In the genomic region with DNA sequence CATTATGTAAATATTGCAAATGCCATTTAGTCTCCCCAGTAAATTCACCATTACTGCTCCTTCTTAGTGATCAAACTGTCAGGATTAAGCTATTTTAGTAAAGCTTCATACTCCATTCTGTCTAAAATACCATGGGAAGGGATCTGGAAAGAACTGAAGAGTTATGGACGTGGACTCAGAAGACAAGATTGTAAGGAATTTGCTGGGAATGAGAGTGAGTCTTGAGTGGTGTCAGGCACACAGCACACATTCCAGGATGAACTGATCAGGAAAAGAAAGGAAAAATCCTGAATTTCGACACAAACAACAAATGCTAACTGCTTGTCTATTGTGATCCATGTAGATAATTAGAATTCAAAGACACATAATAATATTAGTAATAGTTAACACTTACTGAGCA, we compare ENCODE assay signal across 22 cellular contexts.
DNase-seq lines count a peak whose midpoint lies in the region; ATAC-seq and TF ChIP-seq lines count a peak whose summit lies in the region.
"Had no signal": no experiment of that assay in that cellular context is flagged by ENCODE, and none has a peak within 500 bp of the region (broad histone marks: within the 10 kb centered on the region; RNA-seq: fewer than 3 reads in every experiment).

No MANE protein-coding gene starts in this region.

- no peaks in the 10 kb centered on the region for H3K9me3 ChIP-seq in mesodermal cell (ENCODE audit: control insufficient read depth, low read length)
- H3K9me3 ChIP-seq: lower lobe of right lung had no signal

- H3K36me3 ChIP-seq in mesodermal cell (ENCODE audit: control insufficient read depth, insufficient read depth, low read length): no peaks in the 10 kb centered on the region
- H3K36me3 ChIP-seq: lower lobe of right lung had no signal

- DNase-seq in A172 (ENCODE audit: low spot score): peak; percentile 7
- DNase-seq in LHCN-M2 (ENCODE audit: low read depth): peak; percentile 70
- peak; percentile 1 for DNase-seq in fibroblast of mammary gland (ENCODE audit: low read depth)
- no peak for DNase-seq in midbrain (lab: John Stamatoyannopoulos, UW)
- no peak for DNase-seq in NCI-H510A (lab: John Stamatoyannopoulos, UW)
- DNase-seq: 8988T; activated CD4-positive, alpha-beta T cell treated with anti-CD3 and anti-CD28 coated beads, Interleukin-2, amount 50 U/mL, for 1 hour; activated naive CD4-positive, alpha-beta T cell treated with anti-CD3 and anti-CD28 coated beads for 36 hours; aorta; CD8-positive, alpha-beta memory T cell; lower lobe of right lung; NCI-H1092; NCI-H2029; NCI-H2227 treated with DMSO at 0.1 percent for 48 hours; NCI-H774; nucleus accumbens; small intestine; stimulated activated CD4-positive, alpha-beta T cell treated with anti-CD3 and anti-CD28 coated beads, Interleukin-2, amount 100 ng/mL, for 24 hours; substantia nigra had no signal

- WGBS in mesodermal cell (ENCODE audit: insufficient coverage in 2 of 2), 2 experiments: 56% methylated on average over 1 of the region's 2 CpGs; no CpG with 5 or more reads in 1 of the 2 experiments

- H3K27ac ChIP-seq in mesodermal cell (ENCODE audit: low read depth, low read length, severe bottlenecking): peak overlapping the region; percentile 84
- H3K27ac ChIP-seq: lower lobe of right lung had no signal

- no peak for TF ChIP-seq CTCF in fibroblast of mammary gland (conservative IDR thresholded peaks at IDR 0.05; ENCODE audit: control insufficient read depth, insufficient read depth, low read depth, low read length)

- H3K4me1 ChIP-seq in mesodermal cell (ENCODE audit: control insufficient read depth, insufficient read depth, low read length, poor library complexity, severe bottlenecking): peaks cover 4% of the 10 kb centered on the region
- H3K4me1 ChIP-seq: lower lobe of right lung had no signal

- H3K4me3 ChIP-seq in fibroblast of mammary gland (ENCODE audit: control insufficient read depth, low read depth, low read length): no peak overlapping the region
- H3K4me3 ChIP-seq in mesodermal cell (ENCODE audit: extremely low read depth, insufficient read depth, low read length, poor library complexity, severe bottlenecking): no peak overlapping the region
- H3K4me3 ChIP-seq: lower lobe of right lung had no signal

- ATAC-seq in GM19463 (IDR thresholded peaks at IDR 0.05; ENCODE audit: unreplicated experiment) (no peak), HG02870 (IDR thresholded peaks at IDR 0.05; ENCODE audit: unreplicated experiment) (no peak)
- ATAC-seq: lower lobe of right lung had no signal

Comparison
In these comparisons a context has a peak if more than half of its experiments do, and no peak if none do; other contexts are left out.
1. DNase-seq: peak in A172 (single experiment), LHCN-M2 (single experiment) and fibroblast of mammary gland (single experiment); none in midbrain (single experiment) and NCI-H510A (single experiment).